ENCODE assay signal across 29 cellular contexts in the genomic region with DNA sequence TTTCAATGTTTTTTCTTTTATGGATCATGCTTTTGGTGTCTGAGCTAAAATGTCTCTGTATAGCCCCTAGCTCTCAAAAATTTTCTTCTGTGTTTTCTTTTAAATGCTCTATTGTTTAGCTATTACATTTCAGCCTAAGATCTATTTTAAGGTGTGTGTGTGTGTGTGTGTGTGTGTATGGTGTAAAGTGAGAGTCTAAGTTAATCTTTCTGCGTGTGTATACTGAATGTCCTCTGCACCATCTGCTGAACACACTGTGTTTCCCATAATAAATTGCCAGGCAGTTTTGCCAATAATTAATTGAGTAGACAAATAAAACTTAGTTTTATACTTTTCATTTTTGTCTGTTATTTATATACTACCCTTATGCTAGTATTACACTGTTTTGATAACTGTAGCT.
"Had no signal": no experiment of that assay in that cellular context is flagged by ENCODE, and none has a peak within 500 bp of the region (broad histone marks: within the 10 kb centered on the region; RNA-seq: fewer than 3 reads in every experiment).

No MANE protein-coding gene starts in this region.

- DNase-seq: nephron progenitor cell; nucleus accumbens; posterior cingulate gyrus; psoas muscle; right cardiac atrium; right lobe of liver; sigmoid colon; small intestine; stimulated activated CD4-positive, alpha-beta T cell treated with anti-CD3 and anti-CD28 coated beads, Interleukin-15, amount 100 ng/mL, for 24 hours; stimulated activated CD4-positive, alpha-beta T cell treated with anti-CD3 and anti-CD28 coated beads, Interleukin-2, amount 100 ng/mL, for 24 hours; stimulated activated CD4-positive, alpha-beta T cell treated with anti-CD3 and anti-CD28 coated beads, Interleukin-2, amount 100 ng/mL, for 48 hours; stimulated activated CD4-positive, alpha-beta T cell treated with anti-CD3 and anti-CD28 coated beads, Interleukin-4, amount 100 ng/mL, for 24 hours; stimulated activated naive B cell treated with anti-CD40 and anti-IgM and Interleukin-4, amounts not matched to agents 10 μg/mL and 1 μg/mL and 100 μg/mL, for 72 hours; stimulated activated naive CD4-positive, alpha-beta T cell treated with Interleukin-2 at 50 U/mL for 16 hours; stomach; thyroid gland; trophoblast cell; upper lobe of left lung had no signal

- H3K27ac Mint-ChIP-seq: natural killer cell treated with Interleukin-12 subunit alpha and Interleukin-12 subunit beta and Interleukin-15 and Interleukin-18, amount 100 ng/mL, for 72 hours; nephron progenitor cell; progenitor cell of endocrine pancreas; stimulated activated effector memory CD8-positive, alpha-beta T cell treated with anti-CD3 and anti-CD28 coated beads, Interleukin-12 subunit alpha, Interleukin-12 subunit beta, amount 100 ng/mL, for 72 hours; stimulated activated naive B cell treated with anti-CD40 and anti-IgM and Interleukin-4, amounts not matched to agents 10 μg/mL and 1 μg/mL and 100 μg/mL, for 72 hours; stimulated activated naive CD8-positive, alpha-beta T cell treated with anti-CD3 and anti-CD28 coated beads, Interleukin-15, Interleukin-2, amounts not matched to agents 100 ng/mL and 50 ng/mL, for 24 hours had no signal

- H3K27ac ChIP-seq: neutrophil, parathyroid adenoma, psoas muscle, right lobe of liver, sigmoid colon, stomach, thoracic aorta, thyroid gland, tibial nerve, upper lobe of left lung, vagina had no signal

- H3K9me3 ChIP-seq: neutrophil, psoas muscle, right lobe of liver, sigmoid colon, stomach, thoracic aorta, thyroid gland, tibial nerve, upper lobe of left lung, vagina had no signal

- H3K9ac ChIP-seq: parathyroid adenoma had no signal

- FAIRE-seq: small intestine, urothelium cell line had no signal

- H3K36me3 ChIP-seq: neutrophil, right lobe of liver, sigmoid colon, stomach, thoracic aorta, thyroid gland, tibial nerve, upper lobe of left lung, vagina had no signal

- H3K4me3 Mint-ChIP-seq: natural killer cell treated with Interleukin-12 subunit alpha and Interleukin-12 subunit beta and Interleukin-15 and Interleukin-18, amount 100 ng/mL, for 72 hours; nephron progenitor cell; neural crest cell; stimulated activated effector memory CD8-positive, alpha-beta T cell treated with anti-CD3 and anti-CD28 coated beads, Interleukin-12 subunit alpha, Interleukin-12 subunit beta, amount 100 ng/mL, for 72 hours; stimulated activated naive B cell treated with anti-CD40 and anti-IgM and Interleukin-4, amounts not matched to agents 10 μg/mL and 1 μg/mL and 100 μg/mL, for 72 hours; stimulated activated naive CD8-positive, alpha-beta T cell treated with anti-CD3 and anti-CD28 coated beads, Interleukin-15, Interleukin-2, amounts not matched to agents 100 ng/mL and 50 ng/mL, for 24 hours had no signal

- H3K27me3 ChIP-seq: neutrophil, right lobe of liver, sigmoid colon, stomach, thyroid gland, tibial nerve, upper lobe of left lung, vagina had no signal

- H3K4me3 ChIP-seq: psoas muscle, right lobe of liver, sigmoid colon, stomach, thoracic aorta, thyroid gland, tibial nerve, upper lobe of left lung, vagina had no signal

- H3K79me2 ChIP-seq: parathyroid adenoma had no signal

- H3K36me3 Mint-ChIP-seq: natural killer cell treated with Interleukin-12 subunit alpha and Interleukin-12 subunit beta and Interleukin-15 and Interleukin-18, amount 100 ng/mL, for 72 hours; stimulated activated effector memory CD8-positive, alpha-beta T cell treated with anti-CD3 and anti-CD28 coated beads, Interleukin-12 subunit alpha, Interleukin-12 subunit beta, amount 100 ng/mL, for 72 hours; stimulated activated naive B cell treated with anti-CD40 and anti-IgM and Interleukin-4, amounts not matched to agents 10 μg/mL and 1 μg/mL and 100 μg/mL, for 72 hours had no signal

- H3K4me1 Mint-ChIP-seq: nephron progenitor cell; neural crest cell; stimulated activated effector memory CD8-positive, alpha-beta T cell treated with anti-CD3 and anti-CD28 coated beads, Interleukin-12 subunit alpha, Interleukin-12 subunit beta, amount 100 ng/mL, for 72 hours; stimulated activated naive B cell treated with anti-CD40 and anti-IgM and Interleukin-4, amounts not matched to agents 10 μg/mL and 1 μg/mL and 100 μg/mL, for 72 hours had no signal

- H3K4me1 ChIP-seq: parathyroid adenoma, psoas muscle, right lobe of liver, sigmoid colon, stomach, thyroid gland, tibial nerve, upper lobe of left lung, vagina had no signal

- H3K27me3 Mint-ChIP-seq: natural killer cell treated with Interleukin-12 subunit alpha and Interleukin-12 subunit beta and Interleukin-15 and Interleukin-18, amount 100 ng/mL, for 72 hours; progenitor cell of endocrine pancreas; stimulated activated naive B cell treated with anti-CD40 and anti-IgM and Interleukin-4, amounts not matched to agents 10 μg/mL and 1 μg/mL and 100 μg/mL, for 72 hours; stimulated activated naive CD8-positive, alpha-beta T cell treated with anti-CD3 and anti-CD28 coated beads, Interleukin-15, Interleukin-2, amounts not matched to agents 100 ng/mL and 50 ng/mL, for 24 hours had no signal

- ATAC-seq: natural killer cell treated with Interleukin-12 subunit alpha and Interleukin-12 subunit beta and Interleukin-15 and Interleukin-18, amount 100 ng/mL, for 72 hours; psoas muscle; right cardiac atrium; right lobe of liver; stimulated activated effector memory CD8-positive, alpha-beta T cell treated with anti-CD3 and anti-CD28 coated beads, Interleukin-12 subunit alpha, Interleukin-12 subunit beta, amount 100 ng/mL, for 72 hours; stimulated activated naive B cell treated with anti-CD40 and anti-IgM and Interleukin-4, amounts not matched to agents 10 μg/mL and 1 μg/mL and 100 μg/mL, for 72 hours had no signal

- H3K9me3 Mint-ChIP-seq: nephron progenitor cell; neural crest cell; stimulated activated naive CD8-positive, alpha-beta T cell treated with anti-CD3 and anti-CD28 coated beads, Interleukin-15, Interleukin-2, amounts not matched to agents 100 ng/mL and 50 ng/mL, for 24 hours had no signal

- H2AFZ ChIP-seq: parathyroid adenoma had no signal
